In genomic region chr5:127076730-127077129, GRCh38 we compare ENCODE assay signal across 11 cellular contexts. TPM values are rescaled to one million over a fixed set of nuclear protein-coding genes. Genes with fewer than 3 reads are reported as not detected.
DNase-seq lines count a peak whose midpoint lies in the region; ATAC-seq and TF ChIP-seq lines count a peak whose summit lies in the region.
"Had no signal": no experiment of that assay in that cellular context is flagged by ENCODE, and none has a peak within 500 bp of the region (broad histone marks: within the 10 kb centered on the region; RNA-seq: fewer than 3 reads in every experiment).

No MANE protein-coding gene starts in this region.

- H3K4me2 ChIP-seq in skeletal muscle satellite cell (ENCODE audit: low read length): peak overlapping the region; percentile 39

- no peak for ATAC-seq in GM19035 (IDR thresholded peaks at IDR 0.05; ENCODE audit: unreplicated experiment)
- ATAC-seq in GM21619 (IDR thresholded peaks at IDR 0.05; ENCODE audit: unreplicated experiment): no peak

- no peak overlapping the region for H3K27ac ChIP-seq in iPS-20b (ENCODE audit: low read length)
- no peak overlapping the region for H3K27ac ChIP-seq in caudate nucleus (ENCODE audit: low read depth, low read length)
- H3K27ac ChIP-seq: 22Rv1, skin epidermis had no signal

- peak; percentile 9 for DNase-seq in DMS53 (lab: John Stamatoyannopoulos, UW)
- DNase-seq in DMS53 treated with DMSO at 0.1 percent for 48 hours (lab: John Stamatoyannopoulos, UW; ENCODE audit: unreplicated experiment): no peak
- DNase-seq in astrocyte of the spinal cord (ENCODE audit: low read depth, low spot score): peak; percentile 76
- no peak for DNase-seq in caudate nucleus (lab: John Stamatoyannopoulos, UW)
- DNase-seq: NCI-H146 had no signal

- H3K9me3 ChIP-seq in iPS-20b (ENCODE audit: insufficient read depth, low read depth, low read length) (no peaks in the 10 kb centered on the region), skeletal muscle satellite cell (replicated peaks; ENCODE audit: low read length) (no peaks in the 10 kb centered on the region)

- H3K27me3 ChIP-seq in iPS-20b (ENCODE audit: insufficient read depth, low read length): no peaks in the 10 kb centered on the region
- no peaks in the 10 kb centered on the region for H3K27me3 ChIP-seq in skeletal muscle satellite cell (ENCODE audit: control insufficient read depth, insufficient read depth, low read length)

- H3K4me3 ChIP-seq in astrocyte of the spinal cord (ENCODE audit: low read depth, low read length) (no peak overlapping the region), iPS-20b (ENCODE audit: low read length) (peak overlapping the region; percentile 32; the same call in 1 of the 2 replicates), skeletal muscle satellite cell (ENCODE audit: low read length) (no peak overlapping the region)
- H3K4me3 ChIP-seq: skin epidermis had no signal

- peaks cover 40% of the 10 kb centered on the region for H3K4me1 ChIP-seq in iPS-20b (ENCODE audit: insufficient read depth, low read length)
- peaks cover 20% of the 10 kb centered on the region for H3K4me1 ChIP-seq in skeletal muscle satellite cell (ENCODE audit: control insufficient read depth, insufficient read depth, low read length)

- H3K9ac ChIP-seq in iPS-20b (ENCODE audit: low read depth, low read length) (peak overlapping the region; percentile 23; the same call in 1 of the 2 replicates), skeletal muscle satellite cell (ENCODE audit: low read depth, low read length) (no peak overlapping the region)

- no peak for TF ChIP-seq CTCF in astrocyte of the spinal cord (IDR thresholded peaks at IDR 0.05; ENCODE audit: low read depth, low read length)

- no peaks in the 10 kb centered on the region for H3K36me3 ChIP-seq in iPS-20b (ENCODE audit: insufficient read depth, low read depth, low read length)
- no peaks in the 10 kb centered on the region for H3K36me3 ChIP-seq in skeletal muscle satellite cell (ENCODE audit: insufficient read depth, low read length)

- in situ Hi-C loops in astrocyte of the spinal cord (cut with HindIII; ENCODE audit: low sequenced_read_pairs): no loop called here

RNA-seq across cellular contexts. Expression of gene C5orf63, which starts 3.4 kb away (rescaled TPM):
- total RNA-seq in skeletal muscle satellite cell (2012; rRNA removed): 1.5 and 2.0 TPM in 2 replicates

RNA-seq across cellular contexts. Expression of gene MARCHF3, which starts 46.4 kb away (rescaled TPM):
- 7.2 and 8.6 TPM in 2 replicates for total RNA-seq in skeletal muscle satellite cell (2012; rRNA removed)

Comparison
In these comparisons a context has a peak if more than half of its experiments do, and no peak if none do; other contexts are left out.
1. DNase-seq: peak in DMS53 (single experiment) and astrocyte of the spinal cord (single experiment); none in DMS53 treated with DMSO at 0.1 percent for 48 hours (single experiment) and caudate nucleus (0 of 61).